ENCODE assay signal across 21 cellular contexts in genomic region chr4:129179276-129179675, GRCh38.
DNase-seq lines count a peak whose midpoint lies in the region; ATAC-seq and TF ChIP-seq lines count a peak whose summit lies in the region.
"Had no signal": no experiment of that assay in that cellular context is flagged by ENCODE, and none has a peak within 500 bp of the region (broad histone marks: within the 10 kb centered on the region; RNA-seq: fewer than 3 reads in every experiment).

No MANE protein-coding gene starts in this region.

- H3K18ac ChIP-seq in neuronal stem cell (ENCODE audit: low read length) = no peak overlapping the region

- H3K4me1 ChIP-seq in HCT116 (ENCODE audit: control insufficient read depth in 1 of 2, insufficient read depth in 2 of 2, low read length in 2 of 2) (no peaks in the 10 kb centered on the region), adipocyte (ENCODE audit: control insufficient read depth, insufficient read depth, low read length) (peaks cover 12% of the 10 kb centered on the region), foreskin keratinocyte (no peaks in the 10 kb centered on the region), neuronal stem cell (ENCODE audit: control insufficient read depth in 2 of 2, insufficient read depth in 1 of 2, low read depth in 1 of 2, low read length in 2 of 2) (peaks cover 0 to 2% of the 10 kb centered on the region in 2 donors)
- H3K4me1 ChIP-seq: HAP-1, SJCRH30 had no signal

- H3K14ac ChIP-seq in neuronal stem cell (ENCODE audit: low read length) = no peak overlapping the region

- no peak overlapping the region for H4K8ac ChIP-seq in neuronal stem cell (ENCODE audit: low read depth, low read length)

- no peak overlapping the region for H2BK15ac ChIP-seq in neuronal stem cell (ENCODE audit: low read length)

- H3K4me2 ChIP-seq in HCT116 (ENCODE audit: low read length) (no peak overlapping the region), neuronal stem cell (ENCODE audit: insufficient read depth, low read length, poor library complexity, severe bottlenecking) (no peak overlapping the region)
- H3K4me2 ChIP-seq: PC-9 had no signal

- H2BK120ac ChIP-seq in neuronal stem cell (ENCODE audit: low read depth, low read length) = no peak overlapping the region

- H2AFZ ChIP-seq in HCT116 (ENCODE audit: low read depth, low read length, poor library complexity, severe bottlenecking) = peak overlapping the region; percentile 68
- no peak overlapping the region for H2AFZ ChIP-seq in neuronal stem cell (ENCODE audit: low read length)
- H2AFZ ChIP-seq: PC-9 had no signal

- no peak overlapping the region for H3K27ac ChIP-seq in HCT116 (ENCODE audit: low read depth, low read length)
- H3K27ac ChIP-seq in foreskin keratinocyte = no peak overlapping the region
- no peak overlapping the region for H3K27ac ChIP-seq in neuronal stem cell (replicated peaks; ENCODE audit: low read length)
- H3K27ac ChIP-seq: HL-60, PC-9, SJCRH30 had no signal

- no peaks in the 10 kb centered on the region for H3K9me2 ChIP-seq in HCT116 (ENCODE audit: insufficient read depth)

- no TSS peak for BruUV-seq in HCT116 (replicated peaks; lab: Mats Ljungman, UMichigan)

- H4K91ac ChIP-seq in neuronal stem cell (ENCODE audit: low read depth, low read length, poor library complexity) = no peak overlapping the region

- H3K9me3 ChIP-seq in HCT116 (ENCODE audit: control insufficient read depth in 1 of 2, insufficient read depth in 1 of 2, low read depth in 1 of 2, low read length in 2 of 2) (no peaks in the 10 kb centered on the region), adipocyte (ENCODE audit: control insufficient read depth, low read length) (no peaks in the 10 kb centered on the region), neuronal stem cell (replicated peaks in 1 of 2; ENCODE audit: control insufficient read depth in 2 of 2, insufficient read depth in 1 of 2, low read depth in 1 of 2, low read length in 2 of 2) (no peaks in the 10 kb centered on the region)
- H3K9me3 ChIP-seq: HAP-1, SJCRH30 had no signal

- no peak overlapping the region for H3K4ac ChIP-seq in neuronal stem cell (ENCODE audit: low read length)

- no peaks in the 10 kb centered on the region for H3K79me2 ChIP-seq in HCT116 (ENCODE audit: insufficient read depth, low read length)

- intact Hi-C loops in HCT116 (cut with micrococcal nuclease) = no loop called here

- CTCF ChIA-PET in HCT116 (lab: Charles Lee) = no interaction called here

- TF ChIP-seq CTCF in HCT116 (IDR thresholded peaks at IDR 0.05 in 2 of 3, conservative IDR thresholded peaks at IDR 0.05 in 1 of 3; ENCODE audit: borderline replicate concordance in 1 of 3, insufficient read depth in 1 of 3, low read depth in 2 of 3, low read length in 2 of 3) (no peak), foreskin keratinocyte (conservative IDR thresholded peaks at IDR 0.05) (no peak)

- DNase-seq in NCI-H2081 (lab: John Stamatoyannopoulos, UW) (peak; percentile 9 to 18), NCI-H2081 treated with DMSO at 0.1 percent for 48 hours (lab: John Stamatoyannopoulos, UW) (no peak), HCT116 (ENCODE audit: low read depth, low spot score) (no peak), adipocyte (ENCODE audit: low read depth) (peak; percentile 63), foreskin keratinocyte (peak; percentile 6 to 59), neuronal stem cell (ENCODE audit: low spot score) (no peak), LoVo (ENCODE audit: low spot score) (no peak)
- DNase-seq: Calu3, DMS79 treated with DMSO at 0.1 percent for 48 hours, GOT3, MV-4-11, NCI-H1105, NCI-H1694 treated with DMSO at 0.1 percent for 48 hours, NCI-H524, NCI-H774, PC-9 had no signal

- H3K27me3 ChIP-seq in HCT116 (ENCODE audit: insufficient read depth, low read length) (no peaks in the 10 kb centered on the region), adipocyte (replicated peaks; ENCODE audit: control insufficient read depth, insufficient read depth, low read length) (no peaks in the 10 kb centered on the region), foreskin keratinocyte (no peaks in the 10 kb centered on the region), neuronal stem cell (ENCODE audit: control insufficient read depth in 3 of 3, insufficient read depth in 3 of 3, low read depth in 1 of 3, low read length in 3 of 3) (no peaks in the 10 kb centered on the region)
- H3K27me3 ChIP-seq: SJCRH30 had no signal

- no peak for TF ChIP-seq POLR2A in HCT116 (IDR thresholded peaks at IDR 0.05; ENCODE audit: borderline replicate concordance, extremely low read depth, insufficient read depth, insufficient read length)

- no peaks in the 10 kb centered on the region for H3K79me1 ChIP-seq in neuronal stem cell (ENCODE audit: low read depth, low read length)

- no peak overlapping the region for H3K23ac ChIP-seq in neuronal stem cell (ENCODE audit: low read depth, low read length, poor library complexity)

- H3K36me3 ChIP-seq in HCT116 (ENCODE audit: control insufficient read depth in 1 of 2, insufficient read depth in 2 of 2, low read length in 2 of 2) = no peaks in the 10 kb centered on the region
- no peaks in the 10 kb centered on the region for H3K36me3 ChIP-seq in adipocyte (ENCODE audit: control insufficient read depth, insufficient read depth, low read length, severe bottlenecking)
- no peaks in the 10 kb centered on the region for H3K36me3 ChIP-seq in neuronal stem cell (replicated peaks in 1 of 2; ENCODE audit: control insufficient read depth in 2 of 2, insufficient read depth in 2 of 2, low read length in 2 of 2)
- H3K36me3 ChIP-seq: HAP-1, SJCRH30 had no signal

- no peak overlapping the region for H2BK12ac ChIP-seq in neuronal stem cell (ENCODE audit: low read length)

- H2AK5ac ChIP-seq in neuronal stem cell (ENCODE audit: low read depth, low read length) = no peak overlapping the region

- no peak for TF ChIP-seq RAD21 in HCT116 (IDR thresholded peaks at IDR 0.05; ENCODE audit: low read depth)

- RAD21 ChIA-PET in HCT116 (lab: Charles Lee; ENCODE audit: low non-redundant PET in 1 of 2, low total read pairs in 2 of 2, uncharacterized antibody in 2 of 2, unreplicated experiment in 2 of 2) = no interaction called here

- H3K4me3 ChIP-seq in HCT116 (replicated peaks in 1 of 2; ENCODE audit: low read depth in 1 of 2, low read length in 2 of 2) (no peak overlapping the region), adipocyte (ENCODE audit: low read length) (no peak overlapping the region), neuronal stem cell (ENCODE audit: low read length in 2 of 2) (no peak overlapping the region)
- H3K4me3 ChIP-seq: HAP-1, PC-9, SJCRH30 had no signal

- POLR2A ChIA-PET in HCT116 (lab: Charles Lee) = no interaction called here

- WGBS in neuronal stem cell (ENCODE audit: extremely low coverage in 2 of 2, insufficient read length in 2 of 2, insufficient replicate concordance in 1 of 2), 2 donors = no CpG with 5 or more reads among the region's 2 CpGs

- no peak overlapping the region for H2BK5ac ChIP-seq in neuronal stem cell (ENCODE audit: low read length)

- no peak for ATAC-seq in HCT116
- no peak for ATAC-seq in foreskin keratinocyte
- ATAC-seq in HG02852 (IDR thresholded peaks at IDR 0.05; ENCODE audit: unreplicated experiment) = no peak
- ATAC-seq: Right ventricle myocardium inferior had no signal

- H4K20me1 ChIP-seq in HCT116 (ENCODE audit: insufficient read depth) = no peaks in the 10 kb centered on the region

- no peak overlapping the region for H3K9ac ChIP-seq in HCT116 (ENCODE audit: low read length)
- H3K9ac ChIP-seq in adipocyte (ENCODE audit: low read length) = no peak overlapping the region
- no peak overlapping the region for H3K9ac ChIP-seq in neuronal stem cell (ENCODE audit: low read depth, low read length, poor library complexity)

TF ChIP-seq in HCT116, 20 proteins besides CTCF, POLR2A, EP300 and RAD21 (continues in another document):
- TF ChIP-seq ATF3 (IDR thresholded peaks at IDR 0.05) (no peak), YY1 (IDR thresholded peaks at IDR 0.05; ENCODE audit: extremely low read depth, insufficient replicate concordance, low read depth, low read length) (no peak), SP1 (IDR thresholded peaks at IDR 0.05; ENCODE audit: low read depth) (no peak), ZNF274 (IDR thresholded peaks at IDR 0.05; ENCODE audit: low read depth, low read length) (no peak), ELF1 (IDR thresholded peaks at IDR 0.05; ENCODE audit: borderline replicate concordance, low read depth) (no peak), TCF7L2 (IDR thresholded peaks at IDR 0.05; ENCODE audit: borderline replicate concordance, extremely low read depth, insufficient read depth, insufficient read length) (no peak), ZFX (IDR thresholded peaks at IDR 0.05) (no peak), FOSL1 (IDR thresholded peaks at IDR 0.05; ENCODE audit: low read depth) (no peak), EGR1 (IDR thresholded peaks at IDR 0.05; ENCODE audit: low read depth) (no peak), CBX3 (IDR thresholded peaks at IDR 0.05; ENCODE audit: low read depth) (no peak), SRF (IDR thresholded peaks at IDR 0.05; ENCODE audit: low read depth) (no peak), SIN3A (IDR thresholded peaks at IDR 0.05; ENCODE audit: low read depth) (no peak), CEBPB (IDR thresholded peaks at IDR 0.05; ENCODE audit: low read depth) (no peak), POLR2AphosphoS5 (IDR thresholded peaks at IDR 0.05; ENCODE audit: low read depth, low read length) (no peak), ZBTB33 (IDR thresholded peaks at IDR 0.05; ENCODE audit: extremely low read depth, insufficient replicate concordance, low read length) (no peak)

Comparison
In these comparisons a context has a peak if more than half of its experiments do, and no peak if none do; other contexts are left out.
1. DNase-seq: peak in NCI-H2081 (2 of 2), adipocyte (single experiment) and foreskin keratinocyte (2 of 2); none in NCI-H2081 treated with DMSO at 0.1 percent for 48 hours (single experiment), HCT116 (single experiment), neuronal stem cell (single experiment) and LoVo (single experiment).